In genomic region chr7:99406557-99406956, GRCh38 we compare ENCODE assay signal across 1 cellular context.
TF ChIP-seq lines count a peak whose summit lies in the region.

No MANE protein-coding gene starts in this region.

TF ChIP-seq in K562, 482 proteins besides CTCF, POLR2A, EP300 and RAD21:
- TF ChIP-seq POLR2AphosphoS5 (IDR thresholded peaks at IDR 0.05; ENCODE audit: control insufficient read depth, insufficient read depth, low read depth, low read length): peak; percentile 33; the same call in 1 of the 2 replicates
- TF ChIP-seq RFX5 (IDR thresholded peaks at IDR 0.05; ENCODE audit: low read depth, low read length): no peak
- TF ChIP-seq ZFP1 (CRISPR knock-in tag; IDR thresholded peaks at IDR 0.05): peak; percentile 6; the same call in 1 of the 2 replicates
